1 cellular context compared by ENCODE assay signal in genomic region chr1:205733438-205734175, GRCh38.
TF ChIP-seq lines count a peak whose summit lies in the region.

No MANE protein-coding gene starts in this region.

TF ChIP-seq in IMR-90, 13 proteins besides CTCF, POLR2A, EP300 and RAD21 (continued from another document):
- TF ChIP-seq NFE2L2 (IDR thresholded peaks at IDR 0.05; ENCODE audit: low read depth, low read length) (no peak), CHD1 (IDR thresholded peaks at IDR 0.05; ENCODE audit: low read depth, low read length) (no peak), USF2 (IDR thresholded peaks at IDR 0.05; ENCODE audit: low read depth, low read length) (no peak), MAZ (IDR thresholded peaks at IDR 0.05; ENCODE audit: borderline replicate concordance, low read depth, low read length) (no peak), MAFK (IDR thresholded peaks at IDR 0.05; ENCODE audit: low read depth, low read length) (no peak), RCOR1 (IDR thresholded peaks at IDR 0.05; ENCODE audit: insufficient replicate concordance, low read length) (no peak)
